Comparison of ENCODE assay signal across 1 cellular context in the genomic region with DNA sequence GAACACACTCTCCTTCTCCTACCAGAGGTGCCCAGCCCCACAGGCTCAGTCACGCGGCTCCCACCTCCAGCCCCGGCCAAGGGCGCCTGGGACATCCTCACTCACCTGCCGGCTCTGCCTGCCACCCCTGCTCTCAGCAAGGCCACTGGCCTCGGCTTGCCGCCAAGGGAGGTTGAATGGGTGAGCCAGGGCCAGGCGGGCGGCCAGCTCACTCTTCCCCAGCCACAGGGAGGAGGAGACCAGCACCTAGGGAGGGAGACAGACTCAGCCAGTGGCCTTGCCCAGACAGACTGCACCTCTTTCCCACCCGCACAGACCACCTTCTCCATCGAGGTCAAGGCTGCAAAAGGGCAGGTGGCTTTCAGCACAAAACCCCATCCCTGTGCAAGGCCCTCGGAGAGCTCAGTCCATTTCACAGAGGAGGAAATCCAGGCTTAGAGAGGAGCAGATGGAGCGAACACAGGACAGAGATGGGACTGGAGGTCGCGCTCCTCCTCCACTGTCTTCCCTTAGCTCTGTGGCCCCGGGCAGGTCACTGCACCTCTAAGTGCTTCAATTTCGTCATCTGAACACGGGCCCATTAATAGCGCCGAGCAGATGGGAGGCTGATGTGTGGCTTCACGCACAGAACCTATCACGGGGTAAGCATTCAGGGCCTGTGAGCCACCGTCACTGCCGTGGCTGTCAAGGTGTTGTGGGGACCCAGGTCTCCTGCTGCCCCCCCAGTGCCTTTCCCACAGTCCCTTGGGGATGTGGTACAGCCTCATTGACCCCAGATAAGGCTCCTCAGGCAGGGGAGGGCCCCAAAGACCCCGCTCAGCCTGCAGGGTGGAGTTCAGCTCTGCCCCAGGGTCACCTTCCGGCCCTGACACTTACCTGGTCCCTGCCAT.
TF ChIP-seq lines count a peak whose summit lies in the region.

No MANE protein-coding gene starts in this region.

TF ChIP-seq in H1, 55 proteins besides CTCF, POLR2A, EP300 and RAD21:
- TF ChIP-seq, protein P1, sequence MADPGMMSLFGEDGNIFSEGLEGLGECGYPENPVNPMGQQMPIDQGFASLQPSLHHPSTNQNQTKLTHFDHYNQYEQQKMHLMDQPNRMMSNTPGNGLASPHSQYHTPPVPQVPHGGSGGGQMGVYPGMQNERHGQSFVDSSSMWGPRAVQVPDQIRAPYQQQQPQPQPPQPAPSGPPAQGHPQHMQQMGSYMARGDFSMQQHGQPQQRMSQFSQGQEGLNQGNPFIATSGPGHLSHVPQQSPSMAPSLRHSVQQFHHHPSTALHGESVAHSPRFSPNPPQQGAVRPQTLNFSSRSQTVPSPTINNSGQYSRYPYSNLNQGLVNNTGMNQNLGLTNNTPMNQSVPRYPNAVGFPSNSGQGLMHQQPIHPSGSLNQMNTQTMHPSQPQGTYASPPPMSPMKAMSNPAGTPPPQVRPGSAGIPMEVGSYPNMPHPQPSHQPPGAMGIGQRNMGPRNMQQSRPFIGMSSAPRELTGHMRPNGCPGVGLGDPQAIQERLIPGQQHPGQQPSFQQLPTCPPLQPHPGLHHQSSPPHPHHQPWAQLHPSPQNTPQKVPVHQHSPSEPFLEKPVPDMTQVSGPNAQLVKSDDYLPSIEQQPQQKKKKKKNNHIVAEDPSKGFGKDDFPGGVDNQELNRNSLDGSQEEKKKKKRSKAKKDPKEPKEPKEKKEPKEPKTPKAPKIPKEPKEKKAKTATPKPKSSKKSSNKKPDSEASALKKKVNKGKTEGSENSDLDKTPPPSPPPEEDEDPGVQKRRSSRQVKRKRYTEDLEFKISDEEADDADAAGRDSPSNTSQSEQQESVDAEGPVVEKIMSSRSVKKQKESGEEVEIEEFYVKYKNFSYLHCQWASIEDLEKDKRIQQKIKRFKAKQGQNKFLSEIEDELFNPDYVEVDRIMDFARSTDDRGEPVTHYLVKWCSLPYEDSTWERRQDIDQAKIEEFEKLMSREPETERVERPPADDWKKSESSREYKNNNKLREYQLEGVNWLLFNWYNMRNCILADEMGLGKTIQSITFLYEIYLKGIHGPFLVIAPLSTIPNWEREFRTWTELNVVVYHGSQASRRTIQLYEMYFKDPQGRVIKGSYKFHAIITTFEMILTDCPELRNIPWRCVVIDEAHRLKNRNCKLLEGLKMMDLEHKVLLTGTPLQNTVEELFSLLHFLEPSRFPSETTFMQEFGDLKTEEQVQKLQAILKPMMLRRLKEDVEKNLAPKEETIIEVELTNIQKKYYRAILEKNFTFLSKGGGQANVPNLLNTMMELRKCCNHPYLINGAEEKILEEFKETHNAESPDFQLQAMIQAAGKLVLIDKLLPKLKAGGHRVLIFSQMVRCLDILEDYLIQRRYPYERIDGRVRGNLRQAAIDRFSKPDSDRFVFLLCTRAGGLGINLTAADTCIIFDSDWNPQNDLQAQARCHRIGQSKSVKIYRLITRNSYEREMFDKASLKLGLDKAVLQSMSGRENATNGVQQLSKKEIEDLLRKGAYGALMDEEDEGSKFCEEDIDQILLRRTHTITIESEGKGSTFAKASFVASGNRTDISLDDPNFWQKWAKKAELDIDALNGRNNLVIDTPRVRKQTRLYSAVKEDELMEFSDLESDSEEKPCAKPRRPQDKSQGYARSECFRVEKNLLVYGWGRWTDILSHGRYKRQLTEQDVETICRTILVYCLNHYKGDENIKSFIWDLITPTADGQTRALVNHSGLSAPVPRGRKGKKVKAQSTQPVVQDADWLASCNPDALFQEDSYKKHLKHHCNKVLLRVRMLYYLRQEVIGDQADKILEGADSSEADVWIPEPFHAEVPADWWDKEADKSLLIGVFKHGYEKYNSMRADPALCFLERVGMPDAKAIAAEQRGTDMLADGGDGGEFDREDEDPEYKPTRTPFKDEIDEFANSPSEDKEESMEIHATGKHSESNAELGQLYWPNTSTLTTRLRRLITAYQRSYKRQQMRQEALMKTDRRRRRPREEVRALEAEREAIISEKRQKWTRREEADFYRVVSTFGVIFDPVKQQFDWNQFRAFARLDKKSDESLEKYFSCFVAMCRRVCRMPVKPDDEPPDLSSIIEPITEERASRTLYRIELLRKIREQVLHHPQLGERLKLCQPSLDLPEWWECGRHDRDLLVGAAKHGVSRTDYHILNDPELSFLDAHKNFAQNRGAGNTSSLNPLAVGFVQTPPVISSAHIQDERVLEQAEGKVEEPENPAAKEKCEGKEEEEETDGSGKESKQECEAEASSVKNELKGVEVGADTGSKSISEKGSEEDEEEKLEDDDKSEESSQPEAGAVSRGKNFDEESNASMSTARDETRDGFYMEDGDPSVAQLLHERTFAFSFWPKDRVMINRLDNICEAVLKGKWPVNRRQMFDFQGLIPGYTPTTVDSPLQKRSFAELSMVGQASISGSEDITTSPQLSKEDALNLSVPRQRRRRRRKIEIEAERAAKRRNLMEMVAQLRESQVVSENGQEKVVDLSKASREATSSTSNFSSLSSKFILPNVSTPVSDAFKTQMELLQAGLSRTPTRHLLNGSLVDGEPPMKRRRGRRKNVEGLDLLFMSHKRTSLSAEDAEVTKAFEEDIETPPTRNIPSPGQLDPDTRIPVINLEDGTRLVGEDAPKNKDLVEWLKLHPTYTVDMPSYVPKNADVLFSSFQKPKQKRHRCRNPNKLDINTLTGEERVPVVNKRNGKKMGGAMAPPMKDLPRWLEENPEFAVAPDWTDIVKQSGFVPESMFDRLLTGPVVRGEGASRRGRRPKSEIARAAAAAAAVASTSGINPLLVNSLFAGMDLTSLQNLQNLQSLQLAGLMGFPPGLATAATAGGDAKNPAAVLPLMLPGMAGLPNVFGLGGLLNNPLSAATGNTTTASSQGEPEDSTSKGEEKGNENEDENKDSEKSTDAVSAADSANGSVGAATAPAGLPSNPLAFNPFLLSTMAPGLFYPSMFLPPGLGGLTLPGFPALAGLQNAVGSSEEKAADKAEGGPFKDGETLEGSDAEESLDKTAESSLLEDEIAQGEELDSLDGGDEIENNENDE (IDR thresholded peaks at IDR 0.05; ENCODE audit: insufficient replicate concordance, low read length) = no peak
- no peak for TF ChIP-seq USF2 (IDR thresholded peaks at IDR 0.05; ENCODE audit: low read length)
- TF ChIP-seq KDM5A (IDR thresholded peaks at IDR 0.05; ENCODE audit: low read length) = no peak
- TF ChIP-seq ATF2 (IDR thresholded peaks at IDR 0.05; ENCODE audit: low read length) = no peak
- TF ChIP-seq ASH2L (IDR thresholded peaks at IDR 0.05; ENCODE audit: low read length) = no peak
- no peak for TF ChIP-seq HDAC2 (IDR thresholded peaks at IDR 0.05; ENCODE audit: borderline replicate concordance in 1 of 2, low read depth in 2 of 2, low read length in 2 of 2)
- no peak for TF ChIP-seq NRF1 (IDR thresholded peaks at IDR 0.05; ENCODE audit: low read depth, low read length)
- TF ChIP-seq SAP30 (IDR thresholded peaks at IDR 0.05; ENCODE audit: insufficient read depth, insufficient replicate concordance, low read length) = no peak
- no peak for TF ChIP-seq RBBP5 (IDR thresholded peaks at IDR 0.05; ENCODE audit: borderline replicate concordance, low read depth, low read length)
- TF ChIP-seq CHD1 (IDR thresholded peaks at IDR 0.05; ENCODE audit: low read depth, low read length) = no peak
